In the genomic region with DNA sequence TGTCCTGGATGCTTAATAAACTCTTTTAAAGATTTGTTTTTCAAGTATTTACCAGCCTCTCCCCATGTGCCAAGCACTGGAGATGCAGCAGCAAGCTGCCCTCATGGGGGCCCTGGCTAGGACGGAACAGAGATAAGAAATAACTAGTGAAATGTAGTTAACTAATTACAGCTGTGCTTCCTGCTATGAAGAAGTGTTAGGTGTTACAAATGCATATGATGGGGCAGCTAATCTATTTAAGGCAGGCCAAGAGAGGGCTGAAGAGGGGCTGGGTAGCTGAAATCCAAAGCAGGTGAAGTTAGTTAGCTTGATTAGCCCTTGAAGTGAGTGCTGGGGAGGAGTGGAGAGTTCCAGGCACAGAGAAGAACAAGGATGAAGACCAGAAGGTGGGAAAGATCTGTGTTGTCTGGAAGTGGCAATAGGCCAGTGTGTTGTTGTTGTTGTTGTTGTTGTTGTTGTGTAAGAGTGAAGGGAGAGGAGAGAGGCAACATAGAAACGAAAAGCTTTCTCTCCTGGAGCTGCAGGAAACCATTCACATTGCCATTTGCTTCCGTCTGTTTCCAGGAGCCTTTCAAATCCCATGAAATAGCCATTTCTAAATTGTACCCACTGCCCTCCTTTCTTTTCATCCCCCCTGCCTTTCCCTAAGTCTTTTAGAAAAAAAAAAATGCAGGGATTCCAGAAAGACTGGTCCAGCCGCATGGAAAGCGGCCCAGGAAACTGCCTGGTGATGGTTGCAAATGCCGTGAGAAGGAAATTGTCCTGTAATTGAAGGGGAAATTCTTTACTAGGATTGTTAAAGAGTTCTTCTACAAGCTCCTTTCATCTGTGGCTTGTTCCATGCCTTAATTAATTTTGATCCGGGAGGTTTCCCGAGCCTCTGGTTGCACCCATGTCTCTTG, we compare ENCODE assay signal across 16 cellular contexts.
DNase-seq lines count a peak whose midpoint lies in the region; ATAC-seq, FAIRE-seq and TF ChIP-seq lines count a peak whose summit lies in the region.
"Had no signal": no experiment of that assay in that cellular context is flagged by ENCODE, and none has a peak within 500 bp of the region (broad histone marks: within the 10 kb centered on the region; RNA-seq: fewer than 3 reads in every experiment).

No MANE protein-coding gene starts in this region.

- WGBS in H9 (ENCODE audit: extremely low coverage, insufficient read length, low lambda C conversion rate): no CpG with 5 or more reads among the region's 8 CpGs
- WGBS in H1 (ENCODE audit: extremely low coverage in 1 of 2, insufficient coverage in 1 of 2, insufficient read length in 1 of 2, insufficient replicate concordance in 2 of 2, low coverage in 1 of 2, low lambda C conversion rate in 2 of 2, missing lambda C conversion rate in 1 of 2), 2 experiments: 49% methylated on average over 8 of the region's 8 CpGs; no CpG with 5 or more reads in 1 of the 2 experiments
- no CpG with 5 or more reads among the region's 8 CpGs for WGBS in mesendoderm (ENCODE audit: extremely low coverage, insufficient coverage, low lambda C conversion rate)

- H3K4ac ChIP-seq in H9 (ENCODE audit: low read depth, low read length) (no peak overlapping the region), H1 (replicated peaks; ENCODE audit: insufficient read length, low read depth, low read length) (no peak overlapping the region), mesendoderm (ENCODE audit: low read depth, low read length) (peak overlapping the region; percentile 74)

- H3K9me3 Mint-ChIP-seq in H9: peaks cover 0 to 3% of the 10 kb centered on the region in 2 experiments; a peak in 2 of 5 replicates

- H3K23me2 ChIP-seq in H9 (ENCODE audit: insufficient read length, low read depth, low read length, poor library complexity, severe bottlenecking): no peaks in the 10 kb centered on the region
- no peaks in the 10 kb centered on the region for H3K23me2 ChIP-seq in H1 (ENCODE audit: low read depth, low read length)

- H2AFZ ChIP-seq in H9 (ENCODE audit: low read length): peak overlapping the region; percentile 26
- H2AFZ ChIP-seq in H1 (ENCODE audit: low read length): peak overlapping the region; percentile 75; the same call in 1 of the 2 replicates

- H2BK5ac ChIP-seq in H9 (ENCODE audit: insufficient read length, low read length) (no peak overlapping the region), H1 (ENCODE audit: low read depth, low read length) (peak overlapping the region; percentile 73; the same call in 1 of the 2 replicates), mesendoderm (ENCODE audit: low read length) (no peak overlapping the region)

- FAIRE-seq in H1 (lab: Jason Lieb, UNC) (no peak), H54 (lab: Jason Lieb, UNC) (no peak)
- FAIRE-seq: A549, D721Med had no signal

- peaks cover 43 to 44% of the 10 kb centered on the region in 2 experiments for H3K4me1 Mint-ChIP-seq in H9

- H3K18ac ChIP-seq in H9 (ENCODE audit: insufficient read length, low read depth, low read length): no peak overlapping the region
- peak overlapping the region; percentile 79 for H3K18ac ChIP-seq in H1 (ENCODE audit: extremely low read depth, low read length)
- no peak overlapping the region for H3K18ac ChIP-seq in mesendoderm (ENCODE audit: low read length)

- CTCF ChIA-PET in H1 (lab: Charles Lee; ENCODE audit: partially characterized antibody): interaction anchor here (0.6 to 1.4 kb wide), 8 partner anchors 10 to 225 kb away, joined by 3 read pairs; no protein-coding TSS in a partner anchor

- TF ChIP-seq CTCF in H9 (conservative IDR thresholded peaks at IDR 0.05) (no peak), H1 (IDR thresholded peaks at IDR 0.05; ENCODE audit: control extremely low read depth in 1 of 3, insufficient read depth in 1 of 3, low read depth in 1 of 3, low read length in 3 of 3) (no peak)

- no peak overlapping the region for H4K91ac ChIP-seq in H9 (ENCODE audit: insufficient read length, low read depth, low read length)
- H4K91ac ChIP-seq in H1 (replicated peaks; ENCODE audit: insufficient read length, low read length): no peak overlapping the region

- H3K4me1 ChIP-seq in H9 (ENCODE audit: insufficient read depth, low read length) (peaks cover 5% of the 10 kb centered on the region; the same call in 1 of the 2 replicates), H1 (replicated peaks in 1 of 4; ENCODE audit: control insufficient read depth in 3 of 4, insufficient read depth in 4 of 4, low read length in 3 of 4) (peaks cover 0 to 12% (median 7%) of the 10 kb centered on the region in 4 experiments; a peak in 5 of 7 replicates), mesendoderm (ENCODE audit: control insufficient read depth, low read depth, low read length) (peaks cover 8% of the 10 kb centered on the region)

- H3K27me3 ChIP-seq in H9 (ENCODE audit: insufficient read depth, low read length): no peaks in the 10 kb centered on the region; the same call in 1 of the 2 replicates
- peaks cover 0 to 13% (median 8%) of the 10 kb centered on the region in 4 experiments; a peak in 4 of 7 replicates for H3K27me3 ChIP-seq in H1 (replicated peaks in 1 of 4; ENCODE audit: control insufficient read depth in 3 of 4, extremely low read depth in 1 of 4, insufficient read depth in 3 of 4, low read length in 3 of 4)
- H3K27me3 ChIP-seq in mesendoderm (ENCODE audit: insufficient read depth, low read length, poor library complexity): no peaks in the 10 kb centered on the region

- H3K14ac ChIP-seq in H9 (ENCODE audit: insufficient read depth, low read length) (peak overlapping the region; percentile 45; the same call in 1 of the 2 replicates), H1 (ENCODE audit: insufficient read length) (no peak overlapping the region)

- no peak overlapping the region; a peak in 1 of 5 replicates for H3K4me3 Mint-ChIP-seq in H9

- peak overlapping the region; percentile 11 to 81 (median 62); a peak in 6 of 7 replicates for H3K27ac Mint-ChIP-seq in H9

- no peaks in the 10 kb centered on the region for H3K9me3 ChIP-seq in H9 (ENCODE audit: control insufficient read depth, low read depth, low read length)
- no peaks in the 10 kb centered on the region; a peak in 1 of 4 replicates for H3K9me3 ChIP-seq in H1 (ENCODE audit: insufficient read depth in 2 of 2, low read depth in 1 of 2, low read length in 1 of 2)
- H3K9me3 ChIP-seq: A549 had no signal

- no peak overlapping the region for H2BK12ac ChIP-seq in H9 (ENCODE audit: insufficient read length, low read depth, low read length)
- H2BK12ac ChIP-seq in H1 (ENCODE audit: low read depth, low read length): peak overlapping the region; percentile 86

- H3K79me2 ChIP-seq in H9 (ENCODE audit: insufficient read depth, low read length) (no peaks in the 10 kb centered on the region), H1 (ENCODE audit: control insufficient read depth in 1 of 2, insufficient read depth in 2 of 2, low read length in 2 of 2) (no peaks in the 10 kb centered on the region), mesendoderm (ENCODE audit: control insufficient read depth, insufficient read depth, low read length) (no peaks in the 10 kb centered on the region)

- intact Hi-C loops in Right ventricle myocardium superior (cut with DNase I): no loop called here

- H2AK5ac ChIP-seq in H9 (ENCODE audit: insufficient read length, low read length) (no peak overlapping the region), H1 (ENCODE audit: low read depth, low read length) (no peak overlapping the region), mesendoderm (ENCODE audit: low read length) (no peak overlapping the region)

- TF ChIP-seq EP300 in H1 (IDR thresholded peaks at IDR 0.05; ENCODE audit: borderline replicate concordance in 1 of 2, low read depth in 2 of 2, low read length in 2 of 2): no peak

- DNase-seq in Ammon's horn (ENCODE audit: low spot score) (peak; percentile 29), H9 (no peak), H1 (ENCODE audit: low read depth in 1 of 2, low spot score in 2 of 2) (no peak), mesendoderm (peak; percentile 82), H54 (ENCODE audit: insufficient read length, low spot score) (no peak), Right ventricle myocardium superior (no peak)
- no peak for DNase-seq in stimulated activated naive CD4-positive, alpha-beta T cell treated with Interleukin-2 at 50 U/mL for 16 hours (lab: John Stamatoyannopoulos, UW)
- DNase-seq: KG1, MV-4-11, NCI-H187, NCI-H226, NCI-H524 treated with DMSO at 0.1 percent for 48 hours had no signal

- H3K27me3 Mint-ChIP-seq in H9 (ENCODE audit: low read depth): peaks cover 20% of the 10 kb centered on the region

- H3K56ac ChIP-seq in H9 (ENCODE audit: insufficient read length, low read depth, low read length) (no peak overlapping the region), H1 (replicated peaks; ENCODE audit: insufficient read length, low read depth, low read length) (no peak overlapping the region), mesendoderm (ENCODE audit: low read length) (peak overlapping the region; percentile 54)

- H2BK15ac ChIP-seq in H9 (ENCODE audit: low read depth, low read length) (no peak overlapping the region), H1 (ENCODE audit: low read length) (no peak overlapping the region), mesendoderm (replicated peaks; ENCODE audit: low read depth) (no peak overlapping the region)

- H3K36me3 Mint-ChIP-seq in H9 (ENCODE audit: insufficient read depth in 1 of 3, low read depth in 3 of 3): peaks cover 0 to 2% (median 0%) of the 10 kb centered on the region in 3 experiments; a peak in 2 of 7 replicates

- no peak overlapping the region for H3K9ac ChIP-seq in H9 (ENCODE audit: extremely low read depth, insufficient read length, low read length)
- no peak overlapping the region for H3K9ac ChIP-seq in H1 (replicated peaks in 1 of 4; ENCODE audit: extremely low read depth in 1 of 4, low read depth in 3 of 4, low read length in 3 of 4)
- peak overlapping the region; percentile 3 for H3K9ac ChIP-seq in mesendoderm (ENCODE audit: low read length)

- H4K8ac ChIP-seq in H9 (replicated peaks; ENCODE audit: insufficient read length, low read depth, low read length) (no peak overlapping the region), H1 (ENCODE audit: extremely low read depth, insufficient read depth, low read length) (no peak overlapping the region), mesendoderm (ENCODE audit: low read depth, low read length) (no peak overlapping the region)

- no peaks in the 10 kb centered on the region for H4K20me1 ChIP-seq in H9 (ENCODE audit: control insufficient read depth, insufficient read depth, insufficient read length)
- H4K20me1 ChIP-seq in H1 (replicated peaks in 1 of 2; ENCODE audit: control insufficient read depth in 1 of 2, insufficient read depth in 2 of 2, low read length in 2 of 2): no peaks in the 10 kb centered on the region

- POLR2A ChIA-PET in H1 (lab: Charles Lee; ENCODE audit: partially characterized antibody): interaction anchor here (0.6 kb wide), 1 partner anchor 87 kb away, joined by 4 read pairs; no protein-coding TSS in a partner anchor

- TF ChIP-seq RAD21 in H1 (IDR thresholded peaks at IDR 0.05 in 1 of 2, conservative IDR thresholded peaks at IDR 0.05 in 1 of 2; ENCODE audit: low read depth in 2 of 2, low read length in 2 of 2): no peak

- H3K79me1 ChIP-seq in H9 (ENCODE audit: insufficient read depth, low read depth, low read length, poor library complexity, severe bottlenecking) (no peaks in the 10 kb centered on the region), H1 (ENCODE audit: low read depth, low read length) (no peaks in the 10 kb centered on the region), mesendoderm (ENCODE audit: low read length) (no peaks in the 10 kb centered on the region)

- H3K4me2 ChIP-seq in H9 (ENCODE audit: insufficient read depth, insufficient read length, low read length) (peak overlapping the region; percentile 19), H1 (ENCODE audit: insufficient read depth in 1 of 2, low read depth in 2 of 2, low read length in 2 of 2) (peak overlapping the region in 1 of 2 experiments; percentile 47; a peak in 1 of 4 replicates), mesendoderm (ENCODE audit: low read length) (peak overlapping the region; percentile 2)
- H3K4me2 ChIP-seq: A549 had no signal

- TF ChIP-seq POLR2A in H1 (IDR thresholded peaks at IDR 0.05; ENCODE audit: control extremely low read depth in 1 of 2, low read depth in 2 of 2, low read length in 2 of 2): no peak
- TF ChIP-seq POLR2A in H54 (IDR thresholded peaks at IDR 0.05; ENCODE audit: low read depth, low read length): no peak

- H3K4me3 ChIP-seq in H1 (ENCODE audit: extremely low read depth in 1 of 4, insufficient read depth in 2 of 4, low read depth in 3 of 4, low read length in 4 of 4): no peak overlapping the region
- H3K4me3 ChIP-seq in mesendoderm (ENCODE audit: low read length): no peak overlapping the region
- H3K4me3 ChIP-seq: A549 had no signal

- H2BK20ac ChIP-seq in H9 (ENCODE audit: low read depth, low read length, poor library complexity, severe bottlenecking) (no peak overlapping the region), H1 (ENCODE audit: low read length) (peak overlapping the region; percentile 96)

- H2BK120ac ChIP-seq in H9 (ENCODE audit: low read depth, low read length, poor library complexity, severe bottlenecking) (no peak overlapping the region), H1 (replicated peaks; ENCODE audit: low read depth, low read length) (no peak overlapping the region), mesendoderm (ENCODE audit: low read depth, low read length) (no peak overlapping the region)

- H3K27ac ChIP-seq in H9 (ENCODE audit: insufficient read length, low read depth, low read length) (peak overlapping the region; percentile 8), H1 (ENCODE audit: low read depth, low read length) (no peak overlapping the region), mesendoderm (ENCODE audit: low read depth, low read length) (peak overlapping the region; percentile 18)
- H3K27ac ChIP-seq: A549, C4-2B had no signal

- H3T11ph ChIP-seq in H9 (ENCODE audit: low read length): no peak overlapping the region

- H4K5ac ChIP-seq in H9 (ENCODE audit: insufficient read length, low read depth, low read length): no peak overlapping the region
- peak overlapping the region; percentile 49 for H4K5ac ChIP-seq in H1 (ENCODE audit: insufficient read length, low read depth, low read length)
- no peak overlapping the region for H4K5ac ChIP-seq in mesendoderm (ENCODE audit: low read length)

- H3K36me3 ChIP-seq in H1 (ENCODE audit: control insufficient read depth in 2 of 4, insufficient read depth in 4 of 4, low read length in 3 of 4) (no peaks in the 10 kb centered on the region), mesendoderm (ENCODE audit: control insufficient read depth, insufficient read depth, low read length) (no peaks in the 10 kb centered on the region)

- H3K23ac ChIP-seq in H9 (ENCODE audit: insufficient read length, low read depth, low read length) (no peak overlapping the region), H1 (ENCODE audit: insufficient read length) (no peak overlapping the region), mesendoderm (ENCODE audit: low read length) (no peak overlapping the region)

- no peak for ATAC-seq in GM19351 (IDR thresholded peaks at IDR 0.05; ENCODE audit: unreplicated experiment)
- no peak for ATAC-seq in Right ventricle myocardium superior (ENCODE audit: poor library complexity)
- ATAC-seq: A549 had no signal

Comparison
In these comparisons a context has a peak if more than half of its experiments do, and no peak if none do; other contexts are left out.
1. DNase-seq: peak in Ammon's horn (single experiment) and mesendoderm (single experiment); none in H9 (single experiment), H1 (0 of 2), H54 (single experiment), stimulated activated naive CD4-positive, alpha-beta T cell treated with Interleukin-2 at 50 U/mL for 16 hours (single experiment) and Right ventricle myocardium superior (single experiment).